Comparison of ENCODE assay signal across 20 cellular contexts in the genomic region with DNA sequence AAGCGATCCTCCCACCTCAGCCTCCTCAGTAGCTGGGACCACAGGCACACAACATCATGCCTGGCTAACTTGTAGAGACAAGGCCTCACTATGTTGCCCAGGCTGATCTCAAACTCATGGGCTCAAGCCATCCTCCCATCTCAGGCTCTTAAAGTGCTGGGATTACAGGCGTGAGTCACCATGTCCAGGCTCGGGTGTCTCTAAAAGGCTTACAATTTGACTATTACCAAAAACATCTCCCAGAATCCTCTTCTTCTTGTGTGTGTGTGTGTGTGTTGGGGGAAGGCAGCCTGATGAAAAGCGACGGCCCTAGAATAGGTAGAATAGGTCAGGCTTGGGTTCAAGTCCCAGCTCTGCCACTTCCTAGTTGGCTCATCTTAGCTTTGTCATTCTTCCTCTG.
DNase-seq lines count a peak whose midpoint lies in the region; ATAC-seq and TF ChIP-seq lines count a peak whose summit lies in the region.
"Had no signal": no experiment of that assay in that cellular context is flagged by ENCODE, and none has a peak within 500 bp of the region (broad histone marks: within the 10 kb centered on the region; RNA-seq: fewer than 3 reads in every experiment).

No MANE protein-coding gene starts in this region.

- ATAC-seq in HG02571 (IDR thresholded peaks at IDR 0.05; ENCODE audit: unreplicated experiment), result no peak
- ATAC-seq in GM18517 (IDR thresholded peaks at IDR 0.05; ENCODE audit: unreplicated experiment), result no peak
- ATAC-seq: naive thymus-derived CD8-positive, alpha-beta T cell; stimulated activated naive CD8-positive, alpha-beta T cell treated with anti-CD3 and anti-CD28 coated beads, Interleukin-15, amount 100 ng/mL, for 72 hours had no signal

- POLR2A ChIA-PET in AG04449 (lab: Yijun Ruan, JAX), result interaction anchor here (0.8 kb wide), 1 partner anchor 1048 kb away, joined by 3 read pairs; no protein-coding TSS in a partner anchor

- CTCF ChIA-PET in AG04449 (lab: Yijun Ruan, JAX), result interaction anchor here (1.1 to 11.0 kb wide), 7 partner anchors 8 to 79 kb away, joined by 3 to 160 read pairs (median 3); no protein-coding TSS in a partner anchor

- DNase-seq in AG04449 (ENCODE audit: low read depth, low spot score) (peak; percentile 17), HK-2 (ENCODE audit: unreplicated experiment) (peak; percentile 26), amniotic epithelial cell (ENCODE audit: low read depth) (peak; percentile 73), foreskin fibroblast (peak; percentile 26 to 58), coronary artery (ENCODE audit: low spot score) (no peak), NCI-H2171 (lab: John Stamatoyannopoulos, UW) (no peak)
- DNase-seq: activated CD4-positive, CD25-positive, alpha-beta regulatory T cell; activated effector memory CD4-positive, alpha-beta T cell treated with anti-CD3 and anti-CD28 coated beads, Interleukin-2, amount 50 U/mL, for 16 hours; AML-193; foreskin melanocyte; lower lobe of right lung; naive thymus-derived CD8-positive, alpha-beta T cell; NCI-H2081 treated with DMSO at 0.1 percent for 48 hours; NCI-H774; stimulated activated naive CD8-positive, alpha-beta T cell treated with anti-CD3 and anti-CD28 coated beads, Interleukin-15, amount 100 ng/mL, for 72 hours; T-helper 1 cell had no signal

- no peak overlapping the region for H3K27ac ChIP-seq in coronary artery
- H3K27ac ChIP-seq: ascending aorta, lower lobe of right lung, RWPE1 had no signal

- H3K4me3 ChIP-seq in AG04449 (ENCODE audit: low read depth, low read length) (no peak overlapping the region), foreskin fibroblast (ENCODE audit: low read depth in 1 of 2, low read length in 2 of 2) (no peak overlapping the region), coronary artery (no peak overlapping the region)
- H3K4me3 ChIP-seq: ascending aorta, lower lobe of right lung had no signal

- TF ChIP-seq CTCF in AG04449 (IDR thresholded peaks at IDR 0.05; ENCODE audit: insufficient read depth, low read length, missing control alignments), result no peak
- TF ChIP-seq CTCF in foreskin fibroblast (IDR thresholded peaks at IDR 0.05; ENCODE audit: low read depth, low read length), result no peak
- no peak for TF ChIP-seq CTCF in coronary artery (IDR thresholded peaks at IDR 0.05)

Comparison
In these comparisons a context has a peak if more than half of its experiments do, and no peak if none do; other contexts are left out.
1. DNase-seq: peak in AG04449 (single experiment), HK-2 (single experiment), amniotic epithelial cell (single experiment) and foreskin fibroblast (2 of 2); none in coronary artery (single experiment) and NCI-H2171 (single experiment).